In the genomic region with DNA sequence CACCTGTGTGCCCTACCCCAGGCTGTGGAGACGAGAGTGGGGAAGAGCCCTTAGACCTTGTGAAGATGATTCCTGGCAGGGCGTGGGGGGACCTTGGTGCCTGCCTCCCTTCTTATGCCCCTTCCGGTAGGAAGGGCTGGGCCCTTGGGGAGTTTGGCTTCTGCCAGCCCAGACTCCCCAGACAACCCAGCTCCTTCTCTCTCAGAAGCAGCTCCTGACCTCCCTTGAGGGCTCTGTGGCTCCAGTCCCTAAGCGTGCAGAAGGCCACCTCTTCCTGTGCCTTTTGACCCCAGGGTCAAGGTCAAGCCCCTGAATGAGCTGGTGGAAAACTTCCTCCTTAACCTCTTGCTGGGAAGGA, we compare ENCODE assay signal across 8 cellular contexts. TPM values are rescaled to one million over a fixed set of nuclear protein-coding genes. Genes with fewer than 3 reads are reported as not detected.
DNase-seq lines count a peak whose midpoint lies in the region; ATAC-seq and TF ChIP-seq lines count a peak whose summit lies in the region.

No MANE protein-coding gene starts in this region.

- no peak for DNase-seq in heart right ventricle
- no peak for DNase-seq in cardiac septum (ENCODE audit: low spot score)
- DNase-seq in activated naive CD8-positive, alpha-beta T cell treated with anti-CD3 and anti-CD28 coated beads for 36 hours = no peak
- DNase-seq in lower leg skin (ENCODE audit: low spot score in 2 of 2) = no peak
- DNase-seq in vagina (ENCODE audit: extremely low spot score in 2 of 2) = no peak
- no peak for DNase-seq in SHP77 (lab: John Stamatoyannopoulos, UW)
- no peak for DNase-seq in NCI-H226
- no peak for DNase-seq in NCI-H1092 treated with DMSO at 0.1 percent for 48 hours (lab: John Stamatoyannopoulos, UW)

- H3K27me3 Mint-ChIP-seq in activated naive CD8-positive, alpha-beta T cell treated with anti-CD3 and anti-CD28 coated beads for 36 hours = no peaks in the 10 kb centered on the region

- 59 to 72% methylated on average over 4 of the region's 4 CpGs for WGBS in heart right ventricle, 2 donors
- WGBS in lower leg skin, 2 donors = 18 to 44% methylated on average over 4 of the region's 4 CpGs

- H3K27me3 ChIP-seq in heart right ventricle (no peaks in the 10 kb centered on the region), vagina (no peaks in the 10 kb centered on the region)

- peak overlapping the region; percentile 87 for H3K4me3 Mint-ChIP-seq in activated naive CD8-positive, alpha-beta T cell treated with anti-CD3 and anti-CD28 coated beads for 36 hours

- no peaks in the 10 kb centered on the region for H3K9me3 Mint-ChIP-seq in activated naive CD8-positive, alpha-beta T cell treated with anti-CD3 and anti-CD28 coated beads for 36 hours

- no peaks in the 10 kb centered on the region for H3K9me3 ChIP-seq in heart right ventricle
- no peaks in the 10 kb centered on the region for H3K9me3 ChIP-seq in vagina

- TF ChIP-seq POLR2A in lower leg skin (IDR thresholded peaks at IDR 0.05) (no peak), vagina (IDR thresholded peaks at IDR 0.05) (no peak)

- no peaks in the 10 kb centered on the region for H3K36me3 Mint-ChIP-seq in activated naive CD8-positive, alpha-beta T cell treated with anti-CD3 and anti-CD28 coated beads for 36 hours

- peak overlapping the region in 1 of 10 donors; percentile 83 for H3K27ac ChIP-seq in heart right ventricle
- H3K27ac ChIP-seq in vagina = no peak overlapping the region

- H3K4me3 ChIP-seq in heart right ventricle = peak overlapping the region in 9 of 10 donors; percentile 51 to 93 (median 63)
- H3K4me3 ChIP-seq in lower leg skin (ENCODE audit: low read depth, poor library complexity, severe bottlenecking) = peak overlapping the region; percentile 47
- H3K4me3 ChIP-seq in vagina = peak overlapping the region; percentile 54 to 83

- H3K27ac Mint-ChIP-seq in activated naive CD8-positive, alpha-beta T cell treated with anti-CD3 and anti-CD28 coated beads for 36 hours = no peak overlapping the region

- H3K36me3 ChIP-seq in heart right ventricle = no peaks in the 10 kb centered on the region
- no peaks in the 10 kb centered on the region for H3K36me3 ChIP-seq in vagina

- H3K4me1 ChIP-seq in heart right ventricle (peaks cover 0 to 25% (median 11%) of the 10 kb centered on the region in 9 donors), vagina (peaks cover 27% of the 10 kb centered on the region)

- no peak for TF ChIP-seq CTCF in heart right ventricle (IDR thresholded peaks at IDR 0.05)
- TF ChIP-seq CTCF in lower leg skin (IDR thresholded peaks at IDR 0.05) = no peak
- no peak for TF ChIP-seq CTCF in vagina (IDR thresholded peaks at IDR 0.05)

- peak in 2 of 8 donors; percentile 6 to 16 for ATAC-seq in heart right ventricle

- peaks cover 21% of the 10 kb centered on the region for H3K4me1 Mint-ChIP-seq in activated naive CD8-positive, alpha-beta T cell treated with anti-CD3 and anti-CD28 coated beads for 36 hours

- intact Hi-C loops in heart right ventricle (cut with DNase I) = no loop called here
- intact Hi-C loops in cardiac septum (cut with DNase I) = no loop called here
- intact Hi-C loops in lower leg skin (cut with DNase I; ENCODE audit: low total_unique reads) = no loop called here
- intact Hi-C loops in vagina (cut with DNase I) = no loop called here

RNA-seq across cellular contexts. Expression of a gene that starts 1.0 kb away (rescaled TPM):
- total RNA-seq in heart right ventricle (10 to 100 TPM in 1 of 10 donors, 1 to 10 TPM in 9; 1.4 to 12.2 (median 2.7) TPM), cardiac septum (3.3 TPM), lower leg skin (10 to 100 TPM; 34.1 to 72.6 (median 38.2) TPM), vagina (22.8 TPM)
- 1 to 10 TPM; 2.8 to 4.3 TPM for polyA plus RNA-seq in heart right ventricle
- total RNA-seq in activated naive CD8-positive, alpha-beta T cell treated with anti-CD3 and anti-CD28 coated beads for 36 hours = 100 to 1,000 TPM; 131 to 133 TPM

RNA-seq across cellular contexts. Expression of a gene that starts 58.3 kb away (rescaled TPM):
- total RNA-seq in heart right ventricle (100 to 1,000 TPM; 104 to 221 (median 212) TPM), cardiac septum (162 TPM), lower leg skin (100 to 1,000 TPM; 128 to 224 (median 167) TPM), vagina (127 TPM)
- 100 to 1,000 TPM; 133 to 199 TPM for polyA plus RNA-seq in heart right ventricle
- total RNA-seq in activated naive CD8-positive, alpha-beta T cell treated with anti-CD3 and anti-CD28 coated beads for 36 hours = 100 to 1,000 TPM; 948 to 957 TPM
